In genomic region chr3:193982258-193982659, GRCh38 we compare ENCODE assay signal across 12 cellular contexts.
DNase-seq lines count a peak whose midpoint lies in the region; ATAC-seq and TF ChIP-seq lines count a peak whose summit lies in the region.
"Had no signal": no experiment of that assay in that cellular context is flagged by ENCODE, and none has a peak within 500 bp of the region (broad histone marks: within the 10 kb centered on the region; RNA-seq: fewer than 3 reads in every experiment).

No MANE protein-coding gene starts in this region.

- no peak overlapping the region for H3K27ac ChIP-seq in colonic mucosa
- H3K27ac ChIP-seq in suprapubic skin = peak overlapping the region; percentile 57
- H3K27ac ChIP-seq: KMS-11, parathyroid adenoma had no signal

- peak; percentile 53 for DNase-seq in M059J (ENCODE audit: low read depth)
- DNase-seq in colonic mucosa = peak; percentile 92
- DNase-seq in kidney tubule cell (ENCODE audit: low spot score) = peak; percentile 60
- DNase-seq in suprapubic skin (ENCODE audit: low spot score in 2 of 2) = peak; percentile 88 to 94
- no peak for DNase-seq in NCI-H524 treated with DMSO at 0.1 percent for 48 hours (lab: John Stamatoyannopoulos, UW)
- no peak for DNase-seq in NCI-H2081 treated with DMSO at 0.1 percent for 48 hours (lab: John Stamatoyannopoulos, UW)
- no peak for DNase-seq in activated naive CD4-positive, alpha-beta T cell treated with anti-CD3 and anti-CD28 coated beads, Interleukin-2, amount 50 U/mL, for 72 hours (ENCODE audit: low spot score in 2 of 2)
- DNase-seq: activated naive CD8-positive, alpha-beta T cell treated with anti-CD3 and anti-CD28 coated beads, Interleukin-2, amount 50 U/mL, for 24 hours; OCI-M1 had no signal

- H3K9me3 ChIP-seq in colonic mucosa = no peaks in the 10 kb centered on the region
- no peaks in the 10 kb centered on the region for H3K9me3 ChIP-seq in suprapubic skin

- TF ChIP-seq EP300 in suprapubic skin (IDR thresholded peaks at IDR 0.05) = no peak

- intact Hi-C loops in colonic mucosa (cut with DNase I) = no loop called here

- no peak overlapping the region for H3K9ac ChIP-seq in colonic mucosa (ENCODE audit: low read depth in 2 of 2, low read length in 2 of 2)
- H3K9ac ChIP-seq: KMS-11, parathyroid adenoma had no signal

- no peaks in the 10 kb centered on the region for H3K4me1 ChIP-seq in colonic mucosa
- H3K4me1 ChIP-seq in suprapubic skin = peaks cover 72% of the 10 kb centered on the region

- H3K27me3 ChIP-seq in colonic mucosa = no peaks in the 10 kb centered on the region
- no peaks in the 10 kb centered on the region for H3K27me3 ChIP-seq in suprapubic skin

- H3K27ac Mint-ChIP-seq in activated naive CD4-positive, alpha-beta T cell treated with anti-CD3 and anti-CD28 coated beads, Interleukin-2, amount 50 U/mL, for 72 hours = no peak overlapping the region
- H3K27ac Mint-ChIP-seq: activated naive CD8-positive, alpha-beta T cell treated with anti-CD3 and anti-CD28 coated beads, Interleukin-2, amount 50 U/mL, for 24 hours had no signal

- no peaks in the 10 kb centered on the region for H3K36me3 Mint-ChIP-seq in activated naive CD4-positive, alpha-beta T cell treated with anti-CD3 and anti-CD28 coated beads, Interleukin-2, amount 50 U/mL, for 72 hours

- no peak for TF ChIP-seq POLR2A in suprapubic skin (IDR thresholded peaks at IDR 0.05)

- H3K4me3 ChIP-seq in colonic mucosa = no peak overlapping the region
- H3K4me3 ChIP-seq in suprapubic skin = no peak overlapping the region

- WGBS in suprapubic skin = 1% methylated on average over 11 of the region's 11 CpGs

- H3K36me3 ChIP-seq in colonic mucosa (no peaks in the 10 kb centered on the region), suprapubic skin (no peaks in the 10 kb centered on the region)

- TF ChIP-seq CTCF in colonic mucosa (IDR thresholded peaks at IDR 0.05) = no peak
- no peak for TF ChIP-seq CTCF in suprapubic skin (IDR thresholded peaks at IDR 0.05)

- no peak for ATAC-seq in GM21515 (IDR thresholded peaks at IDR 0.05; ENCODE audit: unreplicated experiment)
- ATAC-seq in activated naive CD4-positive, alpha-beta T cell treated with anti-CD3 and anti-CD28 coated beads, Interleukin-2, amount 50 U/mL, for 72 hours = no peak
- ATAC-seq: activated naive CD8-positive, alpha-beta T cell treated with anti-CD3 and anti-CD28 coated beads, Interleukin-2, amount 50 U/mL, for 24 hours had no signal

- H3K9me3 Mint-ChIP-seq in activated naive CD4-positive, alpha-beta T cell treated with anti-CD3 and anti-CD28 coated beads, Interleukin-2, amount 50 U/mL, for 72 hours = no peaks in the 10 kb centered on the region
- H3K9me3 Mint-ChIP-seq: activated naive CD8-positive, alpha-beta T cell treated with anti-CD3 and anti-CD28 coated beads, Interleukin-2, amount 50 U/mL, for 24 hours had no signal

Comparison
In these comparisons a context has a peak if more than half of its experiments do, and no peak if none do; other contexts are left out.
1. DNase-seq: peak in M059J (single experiment), colonic mucosa (single experiment), kidney tubule cell (single experiment) and suprapubic skin (2 of 2); none in NCI-H524 treated with DMSO at 0.1 percent for 48 hours (single experiment), NCI-H2081 treated with DMSO at 0.1 percent for 48 hours (single experiment) and activated naive CD4-positive, alpha-beta T cell treated with anti-CD3 and anti-CD28 coated beads, Interleukin-2, amount 50 U/mL, for 72 hours (0 of 2).